8 cellular contexts compared by ENCODE assay signal in the genomic region with DNA sequence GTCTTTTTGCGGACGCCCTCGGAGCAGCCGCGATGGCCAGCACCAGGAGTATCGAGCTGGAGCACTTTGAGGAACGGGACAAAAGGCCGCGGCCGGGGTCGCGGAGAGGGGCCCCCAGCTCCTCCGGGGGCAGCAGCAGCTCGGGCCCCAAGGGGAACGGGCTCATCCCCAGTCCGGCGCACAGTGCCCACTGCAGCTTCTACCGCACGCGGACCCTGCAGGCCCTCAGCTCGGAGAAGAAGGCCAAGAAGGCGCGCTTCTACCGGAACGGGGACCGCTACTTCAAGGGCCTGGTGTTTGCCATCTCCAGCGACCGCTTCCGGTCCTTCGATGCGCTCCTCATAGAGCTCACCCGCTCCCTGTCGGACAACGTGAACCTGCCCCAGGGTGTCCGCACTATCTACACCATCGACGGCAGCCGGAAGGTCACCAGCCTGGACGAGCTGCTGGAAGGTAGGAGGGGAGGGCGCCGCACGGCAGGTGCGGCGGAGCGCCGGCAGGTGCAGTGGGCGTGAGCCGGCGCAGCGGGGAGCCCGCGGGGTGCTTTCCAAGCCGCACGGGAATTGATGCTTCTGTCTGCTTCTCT. TPM values are rescaled to one million over a fixed set of nuclear protein-coding genes. Genes with fewer than 3 reads are reported as not detected.
DNase-seq lines count a peak whose midpoint lies in the region; ATAC-seq and TF ChIP-seq lines count a peak whose summit lies in the region.

No MANE protein-coding gene starts in this region.

- CTCF ChIA-PET in IMR-90 (lab: Yijun Ruan, JAX): interaction anchor here (0.6 to 1.3 kb wide), 3 partner anchors 36 to 130 kb away, joined by 3 to 4 read pairs (median 3); no protein-coding TSS in a partner anchor

- in situ Hi-C loops in IMR-90 (cut with MboI; ENCODE audit: low sequenced_read_pairs): no loop called here

- no peaks in the 10 kb centered on the region for H3K9me3 ChIP-seq in BE2C
- no peaks in the 10 kb centered on the region for H3K9me3 ChIP-seq in IMR-90 (ENCODE audit: control insufficient read depth, insufficient read depth, low read length)

- H3K27ac Mint-ChIP-seq in naive thymus-derived CD8-positive, alpha-beta T cell: no peak overlapping the region

- whole genome bisulfite sequencing in IMR-90 (ENCODE audit: extremely low coverage in 2 of 2, insufficient read length in 1 of 2), 2 experiments: 0% methylated on average over 22 of the region's 54 CpGs; no CpG with 5 or more reads in 1 of the 2 experiments

- peak overlapping the region; percentile 69 for H3K27ac ChIP-seq in IMR-90 (ENCODE audit: insufficient read depth, low read length)

- H3K27me3 ChIP-seq in BE2C (no peaks in the 10 kb centered on the region), IMR-90 (ENCODE audit: control insufficient read depth, insufficient read depth, low read length) (no peaks in the 10 kb centered on the region)

- ATAC-seq in GM18907 (IDR thresholded peaks at IDR 0.05; ENCODE audit: unreplicated experiment): peak; percentile 61
- peak; percentile 12 for ATAC-seq in IMR-90 (ENCODE audit: low read depth)
- ATAC-seq in naive thymus-derived CD8-positive, alpha-beta T cell: no peak
- ATAC-seq in GM19455 (IDR thresholded peaks at IDR 0.05; ENCODE audit: unreplicated experiment): no peak

- H4K5ac ChIP-seq in IMR-90 (ENCODE audit: low read depth, low read length): no peak overlapping the region

- no peak overlapping the region for H2AK5ac ChIP-seq in IMR-90 (ENCODE audit: low read depth, low read length)

- no peak overlapping the region for H4K91ac ChIP-seq in IMR-90 (ENCODE audit: insufficient read depth, low read depth, low read length)

- H3K14ac ChIP-seq in IMR-90 (replicated peaks; ENCODE audit: low read depth, low read length): 0 out of 2 replicates have a peak overlapping the region, but pooled peaks have one; percentile 62

- peak overlapping the region; percentile 69 for H3K4me2 ChIP-seq in IMR-90 (ENCODE audit: low read depth, low read length)

- dilution Hi-C loops in IMR-90 (cut with HindIII; ENCODE audit: low sequenced_read_pairs, unreplicated experiment): no loop called here

- no peak overlapping the region for H3K56ac ChIP-seq in IMR-90 (ENCODE audit: extremely low read depth, insufficient read depth, low read length)

- H3K4me1 ChIP-seq in BE2C: peaks cover 5% of the 10 kb centered on the region
- H3K4me1 ChIP-seq in IMR-90 (ENCODE audit: control insufficient read depth, insufficient read depth, low read length): no peaks in the 10 kb centered on the region

- H3K23ac ChIP-seq in IMR-90 (ENCODE audit: low read depth, low read length): peak overlapping the region; percentile 45; the same call in 1 of the 2 replicates

- H2BK20ac ChIP-seq in IMR-90 (ENCODE audit: low read depth, low read length): no peak overlapping the region

- peak overlapping the region; percentile 91 for H2AFZ ChIP-seq in IMR-90 (replicated peaks; ENCODE audit: low read length, poor library complexity)

- intact Hi-C loops in IMR-90 (cut with micrococcal nuclease): loop anchor here (1.0 to 5.0 kb wide), 5 partner anchors 67 to 165 kb away; no protein-coding TSS in a partner anchor

- peak; percentile 9; the same call in 1 of the 2 replicates for TF ChIP-seq RAD21 in IMR-90 (IDR thresholded peaks at IDR 0.05; ENCODE audit: low read length)

- DNase-seq in BE2C (peak; percentile 53), IMR-90 (peak; percentile 40), fibroblast of gingiva (ENCODE audit: low read depth) (peak; percentile 31), HuH-7.5 (ENCODE audit: low spot score) (no peak)
- peak; percentile 11 to 31 for DNase-seq in activated CD4-positive, alpha-beta T cell treated with anti-CD3 and anti-CD28 coated beads, Interleukin-2, amount 50 U/mL, for 48 hours
- no peak for DNase-seq in naive thymus-derived CD8-positive, alpha-beta T cell

- BruUV-seq in IMR-90 (replicated peaks; lab: Mats Ljungman, UMichigan): no TSS peak

- peaks cover 0 to 7% (median 4%) of the 10 kb centered on the region in 4 donors for H3K4me1 Mint-ChIP-seq in naive thymus-derived CD8-positive, alpha-beta T cell

- peaks cover 5 to 38% of the 10 kb centered on the region in 2 experiments for H3K79me1 ChIP-seq in IMR-90 (ENCODE audit: low read depth in 1 of 2, low read length in 2 of 2)

- H4K8ac ChIP-seq in IMR-90 (ENCODE audit: low read depth in 2 of 2, low read length in 2 of 2): peak overlapping the region; percentile 13 to 46; a peak in 2 of 4 replicates

- H3K9ac ChIP-seq in IMR-90 (ENCODE audit: low read depth, low read length): peak overlapping the region; percentile 50

- H2BK15ac ChIP-seq in IMR-90 (ENCODE audit: low read depth, low read length): no peak overlapping the region

- H3K4ac ChIP-seq in IMR-90 (ENCODE audit: low read depth, low read length): peak overlapping the region; percentile 30; the same call in 1 of the 2 replicates

- H3K4me3 ChIP-seq in BE2C (ENCODE audit: low read depth, low read length): peak overlapping the region; percentile 80
- peak overlapping the region; percentile 78 for H3K4me3 ChIP-seq in IMR-90 (ENCODE audit: insufficient read depth, low read depth, low read length)

- peaks cover 2% of the 10 kb centered on the region for H3K9me1 ChIP-seq in IMR-90 (ENCODE audit: insufficient read depth, low read length)

- peak overlapping the region; percentile 77 for H2AK9ac ChIP-seq in IMR-90 (replicated peaks; ENCODE audit: low read depth, low read length, poor library complexity)

- H4K20me1 ChIP-seq in IMR-90 (ENCODE audit: insufficient read depth, low read length): peaks cover 16% of the 10 kb centered on the region; the same call in 1 of the 2 replicates

- H2BK120ac ChIP-seq in IMR-90 (ENCODE audit: low read depth, low read length): no peak overlapping the region

- H3K36me3 ChIP-seq in BE2C (no peaks in the 10 kb centered on the region), IMR-90 (ENCODE audit: control insufficient read depth, insufficient read depth, low read length) (no peaks in the 10 kb centered on the region)

- POLR2A ChIA-PET in IMR-90 (lab: Charles Lee; ENCODE audit: unreplicated experiment): no interaction called here
- POLR2A ChIA-PET in naive thymus-derived CD8-positive, alpha-beta T cell (lab: Charles Lee): no interaction called here

- peak overlapping the region; percentile 36 to 83 (median 71) for H3K4me3 Mint-ChIP-seq in naive thymus-derived CD8-positive, alpha-beta T cell

- H3K27me3 Mint-ChIP-seq in naive thymus-derived CD8-positive, alpha-beta T cell: peaks cover 26 to 60% (median 36%) of the 10 kb centered on the region in 5 donors

- no peak overlapping the region for H3K18ac ChIP-seq in IMR-90 (ENCODE audit: low read depth, low read length)

- TF ChIP-seq CTCF in BE2C (IDR thresholded peaks at IDR 0.05; ENCODE audit: low read depth, low read length) (no peak), IMR-90 (conservative IDR thresholded peaks at IDR 0.05; ENCODE audit: low read depth, low read length) (0 out of 2 replicates have a peak, but pooled peaks have one; percentile 14)

- peak overlapping the region; percentile 21 for H2BK5ac ChIP-seq in IMR-90 (ENCODE audit: low read depth, low read length, poor library complexity, severe bottlenecking)

- peaks cover 0 to 14% (median 4%) of the 10 kb centered on the region in 9 donors for H3K9me3 Mint-ChIP-seq in naive thymus-derived CD8-positive, alpha-beta T cell

- TF ChIP-seq POLR2A in IMR-90 (IDR thresholded peaks at IDR 0.05; ENCODE audit: low read depth, low read length): no peak

- H3K36me3 Mint-ChIP-seq in naive thymus-derived CD8-positive, alpha-beta T cell: no peaks in the 10 kb centered on the region

TF ChIP-seq in IMR-90, 13 proteins besides CTCF, POLR2A, EP300 and RAD21:
- peak; percentile 88 for TF ChIP-seq RCOR1 (IDR thresholded peaks at IDR 0.05; ENCODE audit: insufficient replicate concordance, low read length)
- no peak for TF ChIP-seq MAZ (IDR thresholded peaks at IDR 0.05; ENCODE audit: borderline replicate concordance, low read depth, low read length)
TF ChIP-seq in IMR-90: peak in this region for 1.

RNA-seq across cellular contexts. Expression of a gene that starts 0.8 kb away (rescaled TPM):
- 6.8 TPM for polyA plus RNA-seq in BE2C (2012; ENCODE audit: insufficient read depth, insufficient read length, low read depth)
- total RNA-seq in IMR-90 (2012; rRNA removed): 10.8 and 11.3 TPM in 2 replicates
- 13.2 and 15.5 TPM in 2 replicates for polyA plus RNA-seq in IMR-90 (2012; rRNA removed)
- 7.1 and 9.1 TPM in 2 replicates for polyA plus RNA-seq in IMR-90 (2012; cell fraction: cytosol; rRNA removed)
- 28.7 and 33.6 TPM in 2 replicates for polyA plus RNA-seq in IMR-90 (2012; cell fraction: nucleus; rRNA removed; ENCODE audit: low replicate concordance)
- not detected for total RNA-seq in naive thymus-derived CD8-positive, alpha-beta T cell
- polyA plus RNA-seq in naive thymus-derived CD8-positive, alpha-beta T cell: under 1 TPM in 1 of 3 donors, not detected in 2; 0.20 TPM

Comparison
In these comparisons a context has a peak if more than half of its experiments do, and no peak if none do; other contexts are left out.
1. DNase-seq: peak in BE2C (single experiment), IMR-90 (single experiment), activated CD4-positive, alpha-beta T cell treated with anti-CD3 and anti-CD28 coated beads, Interleukin-2, amount 50 U/mL, for 48 hours (2 of 2) and fibroblast of gingiva (single experiment); none in naive thymus-derived CD8-positive, alpha-beta T cell (0 of 10) and HuH-7.5 (single experiment).
2. ATAC-seq: peak in GM18907 (single experiment) and IMR-90 (single experiment); none in naive thymus-derived CD8-positive, alpha-beta T cell (0 of 2) and GM19455 (single experiment).
3. RNA of a gene that starts 0.8 kb away (total RNA-seq): 10.8 to 11.3 TPM in IMR-90; not detected in naive thymus-derived CD8-positive, alpha-beta T cell; every median in the first group is over 10 times any median in the second.